Comparison of ENCODE assay signal across 1 cellular context in the genomic region with DNA sequence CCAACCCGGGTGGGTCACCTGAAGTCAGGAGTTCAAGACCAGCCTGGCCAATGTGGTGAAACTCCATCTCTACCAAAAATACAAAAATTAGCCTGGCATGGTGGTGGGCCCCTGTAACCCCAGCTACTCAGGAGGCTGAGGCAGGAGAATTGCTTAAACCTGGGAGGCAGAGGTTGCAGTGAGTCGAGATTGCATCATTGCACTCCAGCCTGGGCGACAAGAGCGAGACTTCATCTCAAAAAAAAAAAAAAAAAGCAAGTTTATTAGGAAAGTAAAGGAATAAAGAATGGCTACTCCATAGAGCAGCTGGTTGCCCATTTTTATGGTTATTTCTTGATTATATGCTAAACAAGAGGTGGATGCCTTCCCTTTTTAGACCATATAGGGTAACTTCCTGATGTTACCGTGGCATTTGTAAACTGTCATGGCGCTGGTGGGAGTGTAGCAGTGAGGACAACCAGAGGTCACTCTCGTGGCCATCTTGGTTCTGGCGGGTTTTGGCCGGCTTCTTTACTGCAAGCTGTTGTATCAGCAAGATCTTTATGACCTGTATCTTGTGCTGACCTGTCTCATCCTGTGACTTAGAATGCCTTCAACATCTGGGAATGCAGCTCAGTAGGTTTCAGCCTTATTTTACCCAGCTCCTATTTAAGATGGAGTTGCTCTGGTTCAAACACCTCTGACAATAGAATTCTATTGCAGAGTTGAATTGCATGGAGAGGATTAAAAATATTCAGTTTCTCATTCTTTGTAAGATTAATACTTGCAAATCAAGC.
TF ChIP-seq lines count a peak whose summit lies in the region.
"Not testable (repeated sequence)": the region's sequence is repeated elsewhere in the genome, so short reads cannot be mapped to it uniquely, and the experiment has no call there.

No MANE protein-coding gene starts in this region.

TF ChIP-seq in K562, 482 proteins besides CTCF, POLR2A, EP300 and RAD21 (continues in another document):
- TF ChIP-seq, protein P1, sequence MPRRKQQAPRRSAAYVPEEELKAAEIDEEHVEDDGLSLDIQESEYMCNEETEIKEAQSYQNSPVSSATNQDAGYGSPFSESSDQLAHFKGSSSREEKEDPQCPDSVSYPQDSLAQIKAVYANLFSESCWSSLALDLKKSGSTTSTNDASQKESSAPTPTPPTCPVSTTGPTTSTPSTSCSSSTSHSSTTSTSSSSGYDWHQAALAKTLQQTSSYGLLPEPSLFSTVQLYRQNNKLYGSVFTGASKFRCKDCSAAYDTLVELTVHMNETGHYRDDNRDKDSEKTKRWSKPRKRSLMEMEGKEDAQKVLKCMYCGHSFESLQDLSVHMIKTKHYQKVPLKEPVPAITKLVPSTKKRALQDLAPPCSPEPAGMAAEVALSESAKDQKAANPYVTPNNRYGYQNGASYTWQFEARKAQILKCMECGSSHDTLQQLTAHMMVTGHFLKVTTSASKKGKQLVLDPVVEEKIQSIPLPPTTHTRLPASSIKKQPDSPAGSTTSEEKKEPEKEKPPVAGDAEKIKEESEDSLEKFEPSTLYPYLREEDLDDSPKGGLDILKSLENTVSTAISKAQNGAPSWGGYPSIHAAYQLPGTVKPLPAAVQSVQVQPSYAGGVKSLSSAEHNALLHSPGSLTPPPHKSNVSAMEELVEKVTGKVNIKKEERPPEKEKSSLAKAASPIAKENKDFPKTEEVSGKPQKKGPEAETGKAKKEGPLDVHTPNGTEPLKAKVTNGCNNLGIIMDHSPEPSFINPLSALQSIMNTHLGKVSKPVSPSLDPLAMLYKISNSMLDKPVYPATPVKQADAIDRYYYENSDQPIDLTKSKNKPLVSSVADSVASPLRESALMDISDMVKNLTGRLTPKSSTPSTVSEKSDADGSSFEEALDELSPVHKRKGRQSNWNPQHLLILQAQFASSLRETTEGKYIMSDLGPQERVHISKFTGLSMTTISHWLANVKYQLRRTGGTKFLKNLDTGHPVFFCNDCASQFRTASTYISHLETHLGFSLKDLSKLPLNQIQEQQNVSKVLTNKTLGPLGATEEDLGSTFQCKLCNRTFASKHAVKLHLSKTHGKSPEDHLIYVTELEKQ (CRISPR knock-in tag; IDR thresholded peaks at IDR 0.05): peak; percentile 67
- TF ChIP-seq ILK (tag; IDR thresholded peaks at IDR 0.05; ENCODE audit: borderline replicate concordance, low read depth) (peak; percentile 76), ZNF644 (tag; IDR thresholded peaks at IDR 0.05; ENCODE audit: low read depth) (peak; percentile 91), NR2C2 (tag; IDR thresholded peaks at IDR 0.05) (peak; percentile 71), NR2C1 (tag; IDR thresholded peaks at IDR 0.05) (peak; percentile 69), ZNF41 (CRISPR knock-in tag; conservative IDR thresholded peaks at IDR 0.05) (peak; percentile 80; the same call in 1 of the 2 replicates), DMBX1 (CRISPR knock-in tag; IDR thresholded peaks at IDR 0.05; ENCODE audit: borderline replicate concordance) (peak; percentile 82), YY1 (IDR thresholded peaks at IDR 0.05; ENCODE audit: borderline replicate concordance in 1 of 3, control insufficient read depth in 1 of 3, extremely low read depth in 1 of 3, insufficient read depth in 3 of 3, insufficient read length in 1 of 3, insufficient replicate concordance in 2 of 3, low read depth in 1 of 3, low read length in 2 of 3) (peak in 2 of 3 experiments; percentile 52 to 82), TEAD2 (tag; IDR thresholded peaks at IDR 0.05) (0 out of 2 replicates have a peak, but pooled peaks have one; percentile 16), NR4A1 (tag; IDR thresholded peaks at IDR 0.05) (peak; percentile 82), TEAD4 (IDR thresholded peaks at IDR 0.05; ENCODE audit: low read length) (0 out of 2 replicates have a peak, but pooled peaks have one; percentile 12), GTF2A2 (tag; IDR thresholded peaks at IDR 0.05) (peak; percentile 83), ZNF589 (CRISPR knock-in tag; IDR thresholded peaks at IDR 0.05; ENCODE audit: low read depth) (peak; percentile 94)
- not testable (repeated sequence) for TF ChIP-seq NR2C2 (CRISPR knock-in tag; IDR thresholded peaks at IDR 0.05); NR2C1 (IDR thresholded peaks at IDR 0.05); NR4A1 (CRISPR knock-in tag; IDR thresholded peaks at IDR 0.05); TEAD4 (CRISPR knock-in tag; IDR thresholded peaks at IDR 0.05; ENCODE audit: borderline replicate concordance)
- TF ChIP-seq, protein P2, sequence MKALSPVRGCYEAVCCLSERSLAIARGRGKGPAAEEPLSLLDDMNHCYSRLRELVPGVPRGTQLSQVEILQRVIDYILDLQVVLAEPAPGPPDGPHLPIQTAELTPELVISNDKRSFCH (CRISPR knock-in tag; IDR thresholded peaks at IDR 0.05): not testable (repeated sequence)
- TF ChIP-seq, protein P2 (tag; IDR thresholded peaks at IDR 0.05): 0 out of 2 replicates have a peak, but pooled peaks have one; percentile 23
- TF ChIP-seq, protein P3, sequence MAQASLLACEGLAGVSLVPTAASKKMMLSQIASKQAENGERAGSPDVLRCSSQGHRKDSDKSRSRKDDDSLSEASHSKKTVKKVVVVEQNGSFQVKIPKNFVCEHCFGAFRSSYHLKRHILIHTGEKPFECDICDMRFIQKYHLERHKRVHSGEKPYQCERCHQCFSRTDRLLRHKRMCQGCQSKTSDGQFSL (CRISPR knock-in tag; IDR thresholded peaks at IDR 0.05): not testable (repeated sequence)
- TF ChIP-seq, protein P3 (tag; IDR thresholded peaks at IDR 0.05): peak in 1 of 2 experiments; percentile 89; a peak in 2 of 4 replicates
- TF ChIP-seq, protein P4, sequence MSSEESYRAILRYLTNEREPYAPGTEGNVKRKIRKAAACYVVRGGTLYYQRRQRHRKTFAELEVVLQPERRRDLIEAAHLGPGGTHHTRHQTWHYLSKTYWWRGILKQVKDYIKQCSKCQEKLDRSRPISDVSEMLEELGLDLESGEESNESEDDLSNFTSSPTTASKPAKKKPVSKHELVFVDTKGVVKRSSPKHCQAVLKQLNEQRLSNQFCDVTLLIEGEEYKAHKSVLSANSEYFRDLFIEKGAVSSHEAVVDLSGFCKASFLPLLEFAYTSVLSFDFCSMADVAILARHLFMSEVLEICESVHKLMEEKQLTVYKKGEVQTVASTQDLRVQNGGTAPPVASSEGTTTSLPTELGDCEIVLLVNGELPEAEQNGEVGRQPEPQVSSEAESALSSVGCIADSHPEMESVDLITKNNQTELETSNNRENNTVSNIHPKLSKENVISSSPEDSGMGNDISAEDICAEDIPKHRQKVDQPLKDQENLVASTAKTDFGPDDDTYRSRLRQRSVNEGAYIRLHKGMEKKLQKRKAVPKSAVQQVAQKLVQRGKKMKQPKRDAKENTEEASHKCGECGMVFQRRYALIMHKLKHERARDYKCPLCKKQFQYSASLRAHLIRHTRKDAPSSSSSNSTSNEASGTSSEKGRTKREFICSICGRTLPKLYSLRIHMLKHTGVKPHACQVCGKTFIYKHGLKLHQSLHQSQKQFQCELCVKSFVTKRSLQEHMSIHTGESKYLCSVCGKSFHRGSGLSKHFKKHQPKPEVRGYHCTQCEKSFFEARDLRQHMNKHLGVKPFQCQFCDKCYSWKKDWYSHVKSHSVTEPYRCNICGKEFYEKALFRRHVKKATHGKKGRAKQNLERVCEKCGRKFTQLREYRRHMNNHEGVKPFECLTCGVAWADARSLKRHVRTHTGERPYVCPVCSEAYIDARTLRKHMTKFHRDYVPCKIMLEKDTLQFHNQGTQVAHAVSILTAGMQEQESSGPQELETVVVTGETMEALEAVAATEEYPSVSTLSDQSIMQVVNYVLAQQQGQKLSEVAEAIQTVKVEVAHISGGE (CRISPR knock-in tag; IDR thresholded peaks at IDR 0.05): peak in 1 of 3 experiments; percentile 50; a peak in 1 of 6 replicates
- TF ChIP-seq, protein P5, sequence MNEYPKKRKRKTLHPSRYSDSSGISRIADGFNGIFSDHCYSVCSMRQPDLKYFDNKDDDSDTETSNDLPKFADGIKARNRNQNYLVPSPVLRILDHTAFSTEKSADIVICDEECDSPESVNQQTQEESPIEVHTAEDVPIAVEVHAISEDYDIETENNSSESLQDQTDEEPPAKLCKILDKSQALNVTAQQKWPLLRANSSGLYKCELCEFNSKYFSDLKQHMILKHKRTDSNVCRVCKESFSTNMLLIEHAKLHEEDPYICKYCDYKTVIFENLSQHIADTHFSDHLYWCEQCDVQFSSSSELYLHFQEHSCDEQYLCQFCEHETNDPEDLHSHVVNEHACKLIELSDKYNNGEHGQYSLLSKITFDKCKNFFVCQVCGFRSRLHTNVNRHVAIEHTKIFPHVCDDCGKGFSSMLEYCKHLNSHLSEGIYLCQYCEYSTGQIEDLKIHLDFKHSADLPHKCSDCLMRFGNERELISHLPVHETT (CRISPR knock-in tag; conservative IDR thresholded peaks at IDR 0.05 in 1 of 2, IDR thresholded peaks at IDR 0.05 in 1 of 2): peak in 1 of 2 experiments; percentile 82; a peak in 2 of 4 replicates
- TF ChIP-seq, protein P6, sequence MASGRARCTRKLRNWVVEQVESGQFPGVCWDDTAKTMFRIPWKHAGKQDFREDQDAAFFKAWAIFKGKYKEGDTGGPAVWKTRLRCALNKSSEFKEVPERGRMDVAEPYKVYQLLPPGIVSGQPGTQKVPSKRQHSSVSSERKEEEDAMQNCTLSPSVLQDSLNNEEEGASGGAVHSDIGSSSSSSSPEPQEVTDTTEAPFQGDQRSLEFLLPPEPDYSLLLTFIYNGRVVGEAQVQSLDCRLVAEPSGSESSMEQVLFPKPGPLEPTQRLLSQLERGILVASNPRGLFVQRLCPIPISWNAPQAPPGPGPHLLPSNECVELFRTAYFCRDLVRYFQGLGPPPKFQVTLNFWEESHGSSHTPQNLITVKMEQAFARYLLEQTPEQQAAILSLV (tag; IDR thresholded peaks at IDR 0.05): peak; percentile 73
- TF ChIP-seq, protein P7, sequence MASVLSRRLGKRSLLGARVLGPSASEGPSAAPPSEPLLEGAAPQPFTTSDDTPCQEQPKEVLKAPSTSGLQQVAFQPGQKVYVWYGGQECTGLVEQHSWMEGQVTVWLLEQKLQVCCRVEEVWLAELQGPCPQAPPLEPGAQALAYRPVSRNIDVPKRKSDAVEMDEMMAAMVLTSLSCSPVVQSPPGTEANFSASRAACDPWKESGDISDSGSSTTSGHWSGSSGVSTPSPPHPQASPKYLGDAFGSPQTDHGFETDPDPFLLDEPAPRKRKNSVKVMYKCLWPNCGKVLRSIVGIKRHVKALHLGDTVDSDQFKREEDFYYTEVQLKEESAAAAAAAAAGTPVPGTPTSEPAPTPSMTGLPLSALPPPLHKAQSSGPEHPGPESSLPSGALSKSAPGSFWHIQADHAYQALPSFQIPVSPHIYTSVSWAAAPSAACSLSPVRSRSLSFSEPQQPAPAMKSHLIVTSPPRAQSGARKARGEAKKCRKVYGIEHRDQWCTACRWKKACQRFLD (CRISPR knock-in tag; IDR thresholded peaks at IDR 0.05): peak; percentile 86; the same call in 1 of the 2 replicates
- TF ChIP-seq, protein P8, sequence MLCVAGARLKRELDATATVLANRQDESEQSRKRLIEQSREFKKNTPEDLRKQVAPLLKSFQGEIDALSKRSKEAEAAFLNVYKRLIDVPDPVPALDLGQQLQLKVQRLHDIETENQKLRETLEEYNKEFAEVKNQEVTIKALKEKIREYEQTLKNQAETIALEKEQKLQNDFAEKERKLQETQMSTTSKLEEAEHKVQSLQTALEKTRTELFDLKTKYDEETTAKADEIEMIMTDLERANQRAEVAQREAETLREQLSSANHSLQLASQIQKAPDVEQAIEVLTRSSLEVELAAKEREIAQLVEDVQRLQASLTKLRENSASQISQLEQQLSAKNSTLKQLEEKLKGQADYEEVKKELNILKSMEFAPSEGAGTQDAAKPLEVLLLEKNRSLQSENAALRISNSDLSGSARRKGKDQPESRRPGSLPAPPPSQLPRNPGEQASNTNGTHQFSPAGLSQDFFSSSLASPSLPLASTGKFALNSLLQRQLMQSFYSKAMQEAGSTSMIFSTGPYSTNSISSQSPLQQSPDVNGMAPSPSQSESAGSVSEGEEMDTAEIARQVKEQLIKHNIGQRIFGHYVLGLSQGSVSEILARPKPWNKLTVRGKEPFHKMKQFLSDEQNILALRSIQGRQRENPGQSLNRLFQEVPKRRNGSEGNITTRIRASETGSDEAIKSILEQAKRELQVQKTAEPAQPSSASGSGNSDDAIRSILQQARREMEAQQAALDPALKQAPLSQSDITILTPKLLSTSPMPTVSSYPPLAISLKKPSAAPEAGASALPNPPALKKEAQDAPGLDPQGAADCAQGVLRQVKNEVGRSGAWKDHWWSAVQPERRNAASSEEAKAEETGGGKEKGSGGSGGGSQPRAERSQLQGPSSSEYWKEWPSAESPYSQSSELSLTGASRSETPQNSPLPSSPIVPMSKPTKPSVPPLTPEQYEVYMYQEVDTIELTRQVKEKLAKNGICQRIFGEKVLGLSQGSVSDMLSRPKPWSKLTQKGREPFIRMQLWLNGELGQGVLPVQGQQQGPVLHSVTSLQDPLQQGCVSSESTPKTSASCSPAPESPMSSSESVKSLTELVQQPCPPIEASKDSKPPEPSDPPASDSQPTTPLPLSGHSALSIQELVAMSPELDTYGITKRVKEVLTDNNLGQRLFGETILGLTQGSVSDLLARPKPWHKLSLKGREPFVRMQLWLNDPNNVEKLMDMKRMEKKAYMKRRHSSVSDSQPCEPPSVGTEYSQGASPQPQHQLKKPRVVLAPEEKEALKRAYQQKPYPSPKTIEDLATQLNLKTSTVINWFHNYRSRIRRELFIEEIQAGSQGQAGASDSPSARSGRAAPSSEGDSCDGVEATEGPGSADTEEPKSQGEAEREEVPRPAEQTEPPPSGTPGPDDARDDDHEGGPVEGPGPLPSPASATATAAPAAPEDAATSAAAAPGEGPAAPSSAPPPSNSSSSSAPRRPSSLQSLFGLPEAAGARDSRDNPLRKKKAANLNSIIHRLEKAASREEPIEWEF (CRISPR knock-in tag; IDR thresholded peaks at IDR 0.05): peak; percentile 28; the same call in 1 of the 2 replicates
- TF ChIP-seq, protein P9, sequence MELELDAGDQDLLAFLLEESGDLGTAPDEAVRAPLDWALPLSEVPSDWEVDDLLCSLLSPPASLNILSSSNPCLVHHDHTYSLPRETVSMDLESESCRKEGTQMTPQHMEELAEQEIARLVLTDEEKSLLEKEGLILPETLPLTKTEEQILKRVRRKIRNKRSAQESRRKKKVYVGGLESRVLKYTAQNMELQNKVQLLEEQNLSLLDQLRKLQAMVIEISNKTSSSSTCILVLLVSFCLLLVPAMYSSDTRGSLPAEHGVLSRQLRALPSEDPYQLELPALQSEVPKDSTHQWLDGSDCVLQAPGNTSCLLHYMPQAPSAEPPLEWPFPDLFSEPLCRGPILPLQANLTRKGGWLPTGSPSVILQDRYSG (tag; conservative IDR thresholded peaks at IDR 0.05; ENCODE audit: low read depth): peak; percentile 94
- TF ChIP-seq, protein P10, sequence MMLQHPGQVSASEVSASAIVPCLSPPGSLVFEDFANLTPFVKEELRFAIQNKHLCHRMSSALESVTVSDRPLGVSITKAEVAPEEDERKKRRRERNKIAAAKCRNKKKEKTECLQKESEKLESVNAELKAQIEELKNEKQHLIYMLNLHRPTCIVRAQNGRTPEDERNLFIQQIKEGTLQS (IDR thresholded peaks at IDR 0.05): peak; percentile 63
- TF ChIP-seq, protein P10 (CRISPR knock-in tag; conservative IDR thresholded peaks at IDR 0.05): not testable (repeated sequence)
